Comparison of ENCODE assay signal across 15 cellular contexts in the genomic region with DNA sequence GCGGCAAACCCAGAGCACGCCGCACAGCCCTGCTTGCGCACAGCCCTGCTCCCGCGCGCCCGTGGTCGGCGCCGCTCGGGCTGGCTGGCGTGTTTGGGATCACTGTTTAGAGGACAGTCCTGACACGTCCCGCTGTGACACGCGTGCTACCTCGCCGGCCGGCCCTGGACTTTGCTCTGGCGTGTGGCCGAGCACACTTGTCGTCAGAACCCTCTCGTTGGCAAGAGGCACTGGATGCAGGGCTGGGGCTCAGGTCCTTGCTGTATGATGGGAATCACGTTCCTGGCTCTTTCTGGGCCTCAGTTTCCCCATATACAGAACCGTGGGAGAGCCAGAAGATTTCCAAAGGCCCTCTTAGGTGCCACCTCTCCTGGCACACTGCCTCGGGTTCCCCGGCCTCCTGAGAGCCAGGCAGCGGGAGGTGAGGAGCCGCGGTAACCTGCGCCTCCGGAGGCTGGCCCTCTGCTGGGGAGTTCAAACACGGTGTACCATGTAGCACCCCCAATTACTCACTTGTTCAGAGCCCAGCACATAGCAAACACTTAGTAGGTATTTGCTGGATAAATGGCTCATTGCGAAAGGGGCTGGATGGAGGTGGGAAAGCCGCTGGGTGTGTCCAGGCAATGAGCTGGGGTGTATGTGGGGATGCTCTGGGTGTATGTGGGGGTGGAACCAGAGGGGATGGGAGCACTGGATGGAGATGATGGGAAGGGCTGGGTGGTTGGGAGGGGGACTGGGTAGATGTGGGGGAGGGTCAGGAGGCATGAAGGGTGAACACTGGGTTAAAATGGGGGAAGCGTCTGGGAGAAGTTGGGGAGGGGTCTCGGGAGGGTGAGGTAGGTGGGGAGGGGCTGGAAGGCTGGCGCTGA.
A peak's percentile ranks its signal among the peaks of the same experiment; 100 is the strongest.
DNase-seq lines count a peak whose midpoint lies in the region; ATAC-seq and TF ChIP-seq lines count a peak whose summit lies in the region.
"Had no signal": no experiment of that assay in that cellular context is flagged by ENCODE, and none has a peak within 500 bp of the region (broad histone marks: within the 10 kb centered on the region; RNA-seq: fewer than 3 reads in every experiment).

No MANE protein-coding gene starts in this region.

- no peaks in the 10 kb centered on the region for H3K36me3 ChIP-seq in suprapubic skin

- H3K4me3 Mint-ChIP-seq in activated naive CD8-positive, alpha-beta T cell treated with anti-CD3 and anti-CD28 coated beads, Interleukin-2, amount 10 ng/mL, durations not matched to agents 7 days and 5 days, result no peak overlapping the region
- H3K4me3 Mint-ChIP-seq in activated naive CD8-positive, alpha-beta T cell treated with anti-CD3 and anti-CD28 coated beads for 36 hours, result no peak overlapping the region
- H3K4me3 Mint-ChIP-seq in chondrocyte (ENCODE audit: unreplicated experiment) (no peak overlapping the region), memory B cell (no peak overlapping the region)
- H3K4me3 Mint-ChIP-seq: GM23338, HFFc6 had no signal

- H3K27ac Mint-ChIP-seq in activated naive CD8-positive, alpha-beta T cell treated with anti-CD3 and anti-CD28 coated beads, Interleukin-2, amount 10 ng/mL, durations not matched to agents 7 days and 5 days, result no peak overlapping the region
- H3K27ac Mint-ChIP-seq in activated naive CD8-positive, alpha-beta T cell treated with anti-CD3 and anti-CD28 coated beads for 36 hours, result no peak overlapping the region
- H3K27ac Mint-ChIP-seq in chondrocyte (ENCODE audit: unreplicated experiment) (no peak overlapping the region), memory B cell (peak overlapping the region; percentile 30)
- H3K27ac Mint-ChIP-seq: GM23338, HFFc6 had no signal

- no peaks in the 10 kb centered on the region for H3K27me3 Mint-ChIP-seq in activated naive CD8-positive, alpha-beta T cell treated with anti-CD3 and anti-CD28 coated beads, Interleukin-2, amount 10 ng/mL, durations not matched to agents 7 days and 5 days
- H3K27me3 Mint-ChIP-seq in activated naive CD8-positive, alpha-beta T cell treated with anti-CD3 and anti-CD28 coated beads for 36 hours, result peaks cover 3% of the 10 kb centered on the region
- peaks cover 2% of the 10 kb centered on the region for H3K27me3 Mint-ChIP-seq in chondrocyte (ENCODE audit: low read depth)
- H3K27me3 Mint-ChIP-seq in memory B cell, result peaks cover 17% of the 10 kb centered on the region

- peak; percentile 23 for DNase-seq in activated naive CD8-positive, alpha-beta T cell treated with anti-CD3 and anti-CD28 coated beads, Interleukin-2, amount 10 ng/mL, durations not matched to agents 7 days and 5 days
- DNase-seq in activated naive CD8-positive, alpha-beta T cell treated with anti-CD3 and anti-CD28 coated beads for 36 hours, result no peak
- DNase-seq in chondrocyte (ENCODE audit: low spot score) (peak; percentile 82), memory B cell (ENCODE audit: low spot score in 2 of 2) (no peak), suprapubic skin (ENCODE audit: low spot score in 2 of 2) (peak; percentile 40 to 58), NCI-H526 (lab: John Stamatoyannopoulos, UW) (no peak), dermis blood vessel endothelial cell (no peak)
- DNase-seq: DMS 273 treated with DMSO at 0.1 percent for 48 hours, HFFc6, KG1, NCI-H1417 treated with DMSO at 0.1 percent for 48 hours, NCI-H1930, PC-3 had no signal

- WGBS in suprapubic skin, result 89% methylated on average over 22 of the region's 39 CpGs

- H3K4me1 ChIP-seq in suprapubic skin, result peaks cover 6% of the 10 kb centered on the region
- H3K4me1 ChIP-seq: A549 had no signal

- no peak overlapping the region for H3K27ac ChIP-seq in suprapubic skin
- H3K27ac ChIP-seq: A549 had no signal

- H3K9me3 ChIP-seq in suprapubic skin, result no peaks in the 10 kb centered on the region
- H3K9me3 ChIP-seq: A549 had no signal

- TF ChIP-seq CTCF in chondrocyte (IDR thresholded peaks at IDR 0.05) (no peak), suprapubic skin (IDR thresholded peaks at IDR 0.05) (no peak)

- no peak for TF ChIP-seq POLR2A in suprapubic skin (IDR thresholded peaks at IDR 0.05)

- H3K27me3 ChIP-seq in suprapubic skin, result peaks cover 4% of the 10 kb centered on the region

- no peak for TF ChIP-seq EP300 in suprapubic skin (IDR thresholded peaks at IDR 0.05)

- POLR2A ChIA-PET in activated naive CD8-positive, alpha-beta T cell treated with anti-CD3 and anti-CD28 coated beads, Interleukin-2, amount 10 ng/mL, durations not matched to agents 7 days and 5 days (lab: Charles Lee), result no interaction called here

- ATAC-seq in activated naive CD8-positive, alpha-beta T cell treated with anti-CD3 and anti-CD28 coated beads, Interleukin-2, amount 10 ng/mL, durations not matched to agents 7 days and 5 days (ENCODE audit: low read depth), result no peak
- no peak for ATAC-seq in memory B cell (ENCODE audit: low read depth)
- ATAC-seq: A549, GM23338, PC-3 had no signal

- no peak overlapping the region for H3K4me3 ChIP-seq in suprapubic skin
- H3K4me3 ChIP-seq: A549, GM23338 had no signal

- no peaks in the 10 kb centered on the region for H3K9me3 Mint-ChIP-seq in activated naive CD8-positive, alpha-beta T cell treated with anti-CD3 and anti-CD28 coated beads, Interleukin-2, amount 10 ng/mL, durations not matched to agents 7 days and 5 days
- no peaks in the 10 kb centered on the region for H3K9me3 Mint-ChIP-seq in activated naive CD8-positive, alpha-beta T cell treated with anti-CD3 and anti-CD28 coated beads for 36 hours
- H3K9me3 Mint-ChIP-seq in chondrocyte (ENCODE audit: low read depth), result no peaks in the 10 kb centered on the region
- no peaks in the 10 kb centered on the region for H3K9me3 Mint-ChIP-seq in memory B cell
- H3K9me3 Mint-ChIP-seq: GM23338, HFFc6 had no signal

- H3K36me3 Mint-ChIP-seq in activated naive CD8-positive, alpha-beta T cell treated with anti-CD3 and anti-CD28 coated beads, Interleukin-2, amount 10 ng/mL, durations not matched to agents 7 days and 5 days, result no peaks in the 10 kb centered on the region
- no peaks in the 10 kb centered on the region for H3K36me3 Mint-ChIP-seq in activated naive CD8-positive, alpha-beta T cell treated with anti-CD3 and anti-CD28 coated beads for 36 hours
- H3K36me3 Mint-ChIP-seq in chondrocyte (ENCODE audit: low read depth) (no peaks in the 10 kb centered on the region), memory B cell (peaks cover 4% of the 10 kb centered on the region)

- H3K4me1 Mint-ChIP-seq in activated naive CD8-positive, alpha-beta T cell treated with anti-CD3 and anti-CD28 coated beads, Interleukin-2, amount 10 ng/mL, durations not matched to agents 7 days and 5 days, result no peaks in the 10 kb centered on the region
- H3K4me1 Mint-ChIP-seq in activated naive CD8-positive, alpha-beta T cell treated with anti-CD3 and anti-CD28 coated beads for 36 hours, result no peaks in the 10 kb centered on the region
- H3K4me1 Mint-ChIP-seq in chondrocyte (ENCODE audit: low read depth) (peaks cover 10% of the 10 kb centered on the region), memory B cell (no peaks in the 10 kb centered on the region)

Comparison
In these comparisons a context has a peak if more than half of its experiments do, and no peak if none do; other contexts are left out.
1. DNase-seq: peak in activated naive CD8-positive, alpha-beta T cell treated with anti-CD3 and anti-CD28 coated beads, Interleukin-2, amount 10 ng/mL, durations not matched to agents 7 days and 5 days (single experiment), chondrocyte (single experiment) and suprapubic skin (2 of 2); none in activated naive CD8-positive, alpha-beta T cell treated with anti-CD3 and anti-CD28 coated beads for 36 hours (single experiment), memory B cell (0 of 2), NCI-H526 (0 of 2) and dermis blood vessel endothelial cell (single experiment).